In genomic region chr14:23941230-23941629, GRCh38 we compare ENCODE assay signal across 1 cellular context.
TF ChIP-seq lines count a peak whose summit lies in the region.

No MANE protein-coding gene starts in this region.

TF ChIP-seq in K562, 482 proteins besides CTCF, POLR2A, EP300 and RAD21 (continued from another document):
- peak; percentile 88 for TF ChIP-seq TEAD4 (IDR thresholded peaks at IDR 0.05; ENCODE audit: low read length)
- TF ChIP-seq TEAD4 (CRISPR knock-in tag; IDR thresholded peaks at IDR 0.05; ENCODE audit: borderline replicate concordance) = no peak
- peak in 1 of 2 experiments; percentile 51; a peak in 2 of 4 replicates for TF ChIP-seq RCOR1 (IDR thresholded peaks at IDR 0.05; ENCODE audit: borderline replicate concordance in 1 of 2, low read depth in 2 of 2, low read length in 2 of 2)
- TF ChIP-seq DPF2 (IDR thresholded peaks at IDR 0.05) = 0 out of 2 replicates have a peak, but pooled peaks have one; percentile 15
- TF ChIP-seq SLC30A9 (CRISPR knock-in tag; IDR thresholded peaks at IDR 0.05) = no peak
- TF ChIP-seq FOS (IDR thresholded peaks at IDR 0.05; ENCODE audit: extremely low read depth, insufficient read length) = no peak
- TF ChIP-seq MEIS2 (IDR thresholded peaks at IDR 0.05; ENCODE audit: partially characterized antibody) = no peak
- TF ChIP-seq ZBTB34 (CRISPR knock-in tag; IDR thresholded peaks at IDR 0.05) = no peak
- TF ChIP-seq ZNF263 (CRISPR knock-in tag; IDR thresholded peaks at IDR 0.05; ENCODE audit: borderline replicate concordance) = no peak
- TF ChIP-seq MLX (CRISPR knock-in tag; conservative IDR thresholded peaks at IDR 0.05) = no peak
- no peak for TF ChIP-seq BRF1 (IDR thresholded peaks at IDR 0.05; ENCODE audit: borderline replicate concordance, extremely low read depth, insufficient read length)
- TF ChIP-seq SMARCE1 (IDR thresholded peaks at IDR 0.05) = no peak
- no peak for TF ChIP-seq LARP7 (IDR thresholded peaks at IDR 0.05)
- TF ChIP-seq U2AF1 (optimal IDR thresholded peaks at IDR 0.05; ENCODE audit: low read depth, low read length) = no peak
- peak; percentile 58; the same call in 1 of the 2 replicates for TF ChIP-seq GATA2 (CRISPR knock-in tag; IDR thresholded peaks at IDR 0.05)
- no peak for TF ChIP-seq ZEB2 (IDR thresholded peaks at IDR 0.05)
- TF ChIP-seq KLF1 (tag; IDR thresholded peaks at IDR 0.05) = no peak
- TF ChIP-seq ARID1B (IDR thresholded peaks at IDR 0.05) = peak; percentile 61
- TF ChIP-seq ZBTB9 (CRISPR knock-in tag; IDR thresholded peaks at IDR 0.05) = no peak
- TF ChIP-seq NRF1 (conservative IDR thresholded peaks at IDR 0.05 in 1 of 2, IDR thresholded peaks at IDR 0.05 in 1 of 2) = no peak
- no peak for TF ChIP-seq ZNF644 (tag; IDR thresholded peaks at IDR 0.05; ENCODE audit: low read depth)
- TF ChIP-seq CHD7 (IDR thresholded peaks at IDR 0.05; ENCODE audit: low read depth, low read length) = no peak
- TF ChIP-seq CBFB (CRISPR knock-in tag; IDR thresholded peaks at IDR 0.05) = no peak
- peak; percentile 63 for TF ChIP-seq NCOR1 (IDR thresholded peaks at IDR 0.05)
- TF ChIP-seq SMAD4 (CRISPR knock-in tag; conservative IDR thresholded peaks at IDR 0.05) = peak; percentile 55
- TF ChIP-seq ELF2 (CRISPR knock-in tag; IDR thresholded peaks at IDR 0.05) = no peak
- no peak for TF ChIP-seq RBM22 (IDR thresholded peaks at IDR 0.05; ENCODE audit: low read depth, low read length, poor library complexity, severe bottlenecking)
- TF ChIP-seq HCFC1 (IDR thresholded peaks at IDR 0.05; ENCODE audit: low read depth, low read length) = no peak
- no peak for TF ChIP-seq CREM (IDR thresholded peaks at IDR 0.05; ENCODE audit: low read depth)
- no peak for TF ChIP-seq ZNF232 (CRISPR knock-in tag; IDR thresholded peaks at IDR 0.05)
- no peak for TF ChIP-seq RNF219 (CRISPR knock-in tag; IDR thresholded peaks at IDR 0.05)
- no peak for TF ChIP-seq ZNF253 (CRISPR knock-in tag; conservative IDR thresholded peaks at IDR 0.05)
- no peak for TF ChIP-seq RFX7 (CRISPR knock-in tag; IDR thresholded peaks at IDR 0.05)
- no peak for TF ChIP-seq CHD4 (IDR thresholded peaks at IDR 0.05; ENCODE audit: insufficient read depth, insufficient replicate concordance, low read depth, low read length, poor library complexity, severe bottlenecking)
- TF ChIP-seq ZNF561 (CRISPR knock-in tag; conservative IDR thresholded peaks at IDR 0.05) = no peak
- TF ChIP-seq CBFA2T2 (conservative IDR thresholded peaks at IDR 0.05) = peak; percentile 84
- TF ChIP-seq KLF10 (CRISPR knock-in tag; IDR thresholded peaks at IDR 0.05) = no peak
- peak; percentile 88 for TF ChIP-seq CBFA2T3 (IDR thresholded peaks at IDR 0.05)
- no peak for TF ChIP-seq CBX3 (IDR thresholded peaks at IDR 0.05; ENCODE audit: borderline replicate concordance in 1 of 2, low read length in 2 of 2)
- TF ChIP-seq ZNF165 (CRISPR knock-in tag; IDR thresholded peaks at IDR 0.05; ENCODE audit: borderline replicate concordance) = no peak
TF ChIP-seq in K562: peak in this region for 16.
